ENCODE assay signal across 1 cellular context in genomic region chr6:112879920-112880413, GRCh38.
TF ChIP-seq lines count a peak whose summit lies in the region.

No MANE protein-coding gene starts in this region.

TF ChIP-seq in K562, 482 proteins besides CTCF, POLR2A, EP300 and RAD21 (continued from another document and continues in another):
- TF ChIP-seq, protein P1, sequence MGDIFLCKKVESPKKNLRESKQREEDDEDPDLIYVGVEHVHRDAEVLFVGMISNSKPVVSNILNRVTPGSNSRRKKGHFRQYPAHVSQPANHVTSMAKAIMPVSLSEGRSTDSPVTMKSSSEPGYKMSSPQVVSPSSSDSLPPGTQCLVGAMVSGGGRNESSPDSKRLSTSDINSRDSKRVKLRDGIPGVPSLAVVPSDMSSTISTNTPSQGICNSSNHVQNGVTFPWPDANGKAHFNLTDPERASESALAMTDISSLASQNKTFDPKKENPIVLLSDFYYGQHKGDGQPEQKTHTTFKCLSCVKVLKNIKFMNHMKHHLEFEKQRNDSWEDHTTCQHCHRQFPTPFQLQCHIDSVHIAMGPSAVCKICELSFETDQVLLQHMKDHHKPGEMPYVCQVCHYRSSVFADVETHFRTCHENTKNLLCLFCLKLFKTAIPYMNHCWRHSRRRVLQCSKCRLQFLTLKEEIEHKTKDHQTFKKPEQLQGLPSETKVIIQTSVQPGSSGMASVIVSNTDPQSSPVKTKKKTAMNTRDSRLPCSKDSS (IDR thresholded peaks at IDR 0.05; ENCODE audit: low read depth, partially characterized antibody) = no peak
- TF ChIP-seq, protein P2, sequence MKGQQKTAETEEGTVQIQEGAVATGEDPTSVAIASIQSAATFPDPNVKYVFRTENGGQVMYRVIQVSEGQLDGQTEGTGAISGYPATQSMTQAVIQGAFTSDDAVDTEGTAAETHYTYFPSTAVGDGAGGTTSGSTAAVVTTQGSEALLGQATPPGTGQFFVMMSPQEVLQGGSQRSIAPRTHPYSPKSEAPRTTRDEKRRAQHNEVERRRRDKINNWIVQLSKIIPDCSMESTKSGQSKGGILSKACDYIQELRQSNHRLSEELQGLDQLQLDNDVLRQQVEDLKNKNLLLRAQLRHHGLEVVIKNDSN (CRISPR knock-in tag; IDR thresholded peaks at IDR 0.05) = no peak
- TF ChIP-seq, protein P3, sequence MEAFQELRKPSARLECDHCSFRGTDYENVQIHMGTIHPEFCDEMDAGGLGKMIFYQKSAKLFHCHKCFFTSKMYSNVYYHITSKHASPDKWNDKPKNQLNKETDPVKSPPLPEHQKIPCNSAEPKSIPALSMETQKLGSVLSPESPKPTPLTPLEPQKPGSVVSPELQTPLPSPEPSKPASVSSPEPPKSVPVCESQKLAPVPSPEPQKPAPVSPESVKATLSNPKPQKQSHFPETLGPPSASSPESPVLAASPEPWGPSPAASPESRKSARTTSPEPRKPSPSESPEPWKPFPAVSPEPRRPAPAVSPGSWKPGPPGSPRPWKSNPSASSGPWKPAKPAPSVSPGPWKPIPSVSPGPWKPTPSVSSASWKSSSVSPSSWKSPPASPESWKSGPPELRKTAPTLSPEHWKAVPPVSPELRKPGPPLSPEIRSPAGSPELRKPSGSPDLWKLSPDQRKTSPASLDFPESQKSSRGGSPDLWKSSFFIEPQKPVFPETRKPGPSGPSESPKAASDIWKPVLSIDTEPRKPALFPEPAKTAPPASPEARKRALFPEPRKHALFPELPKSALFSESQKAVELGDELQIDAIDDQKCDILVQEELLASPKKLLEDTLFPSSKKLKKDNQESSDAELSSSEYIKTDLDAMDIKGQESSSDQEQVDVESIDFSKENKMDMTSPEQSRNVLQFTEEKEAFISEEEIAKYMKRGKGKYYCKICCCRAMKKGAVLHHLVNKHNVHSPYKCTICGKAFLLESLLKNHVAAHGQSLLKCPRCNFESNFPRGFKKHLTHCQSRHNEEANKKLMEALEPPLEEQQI (IDR thresholded peaks at IDR 0.05) = peak; percentile 68; the same call in 1 of the 2 replicates
- TF ChIP-seq CTBP1 (IDR thresholded peaks at IDR 0.05; ENCODE audit: borderline replicate concordance) (peak; percentile 82), KDM5B (IDR thresholded peaks at IDR 0.05; ENCODE audit: insufficient replicate concordance, low read depth, low read length) (peak; percentile 71), JUN (IDR thresholded peaks at IDR 0.05; ENCODE audit: borderline replicate concordance, low read depth, low read length) (peak; percentile 45; the same call in 1 of the 2 replicates), JUN (CRISPR knock-in tag; IDR thresholded peaks at IDR 0.05; ENCODE audit: borderline replicate concordance) (no peak), ZNF277 (CRISPR knock-in tag; IDR thresholded peaks at IDR 0.05; ENCODE audit: borderline replicate concordance) (no peak), MAFF (IDR thresholded peaks at IDR 0.05; ENCODE audit: low read length) (no peak), THAP12 (CRISPR knock-in tag; IDR thresholded peaks at IDR 0.05) (no peak), HNRNPH1 (optimal IDR thresholded peaks at IDR 0.05; ENCODE audit: low read depth, low read length) (no peak), ZC3H8 (IDR thresholded peaks at IDR 0.05) (no peak), SETDB1 (IDR thresholded peaks at IDR 0.05; ENCODE audit: low read length) (no peak), MCM2 (IDR thresholded peaks at IDR 0.05; ENCODE audit: low read depth) (no peak), ZNF785 (CRISPR knock-in tag; IDR thresholded peaks at IDR 0.05) (no peak), ZNF217 (CRISPR knock-in tag; IDR thresholded peaks at IDR 0.05) (no peak), XRCC3 (IDR thresholded peaks at IDR 0.05) (no peak), MNT (conservative IDR thresholded peaks at IDR 0.05) (peak; percentile 29 to 73; a peak in 3 of 4 replicates), NR2C2 (CRISPR knock-in tag; IDR thresholded peaks at IDR 0.05) (no peak), NR2C2 (tag; IDR thresholded peaks at IDR 0.05) (no peak), SMARCB1 (IDR thresholded peaks at IDR 0.05; ENCODE audit: insufficient read length, low read depth) (no peak), FOXJ2 (tag; IDR thresholded peaks at IDR 0.05) (no peak), ZC3H4 (CRISPR knock-in tag; IDR thresholded peaks at IDR 0.05; ENCODE audit: borderline replicate concordance) (no peak), ZZZ3 (IDR thresholded peaks at IDR 0.05) (no peak), NFIX (CRISPR knock-in tag; IDR thresholded peaks at IDR 0.05; ENCODE audit: low read depth) (no peak), MCM5 (IDR thresholded peaks at IDR 0.05; ENCODE audit: low read depth) (no peak), SOX6 (IDR thresholded peaks at IDR 0.05) (0 out of 2 replicates have a peak, but pooled peaks have one; percentile 18), SMC3 (conservative IDR thresholded peaks at IDR 0.05; ENCODE audit: insufficient read depth, low read depth, low read length) (peak; percentile 85), FOXO4 (CRISPR knock-in tag; IDR thresholded peaks at IDR 0.05) (no peak), XRCC5 (IDR thresholded peaks at IDR 0.05; ENCODE audit: low read depth, low read length) (peak; percentile 85; the same call in 1 of the 2 replicates), MAFK (IDR thresholded peaks at IDR 0.05; ENCODE audit: low read length) (no peak), ZBTB7A (IDR thresholded peaks at IDR 0.05; ENCODE audit: borderline replicate concordance, control insufficient read depth, low read depth, low read length) (peak; percentile 20; the same call in 1 of the 2 replicates), IFI16 (CRISPR knock-in tag; IDR thresholded peaks at IDR 0.05) (no peak), SAFB2 (IDR thresholded peaks at IDR 0.05; ENCODE audit: borderline replicate concordance, low read depth, low read length, severe bottlenecking) (no peak), NR2C1 (IDR thresholded peaks at IDR 0.05) (no peak), NR2C1 (tag; IDR thresholded peaks at IDR 0.05) (no peak), GTF2E2 (tag; IDR thresholded peaks at IDR 0.05) (no peak), CC2D1A (IDR thresholded peaks at IDR 0.05) (peak; percentile 66; the same call in 1 of the 2 replicates), KAT8 (IDR thresholded peaks at IDR 0.05; ENCODE audit: low read depth) (no peak), CREB5 (CRISPR knock-in tag; IDR thresholded peaks at IDR 0.05) (no peak), DMBX1 (CRISPR knock-in tag; IDR thresholded peaks at IDR 0.05; ENCODE audit: borderline replicate concordance) (no peak), RBM34 (IDR thresholded peaks at IDR 0.05; ENCODE audit: borderline replicate concordance, insufficient read depth, low read length) (no peak), ZNF140 (CRISPR knock-in tag; IDR thresholded peaks at IDR 0.05) (no peak), MEIS2 (IDR thresholded peaks at IDR 0.05; ENCODE audit: partially characterized antibody) (no peak), FIP1L1 (IDR thresholded peaks at IDR 0.05; ENCODE audit: low read depth, low read length, poor library complexity, severe bottlenecking) (peak; percentile 60), MCM7 (IDR thresholded peaks at IDR 0.05) (no peak), GATAD2A (IDR thresholded peaks at IDR 0.05) (0 out of 2 replicates have a peak, but pooled peaks have one; percentile 31), TAF1 (IDR thresholded peaks at IDR 0.05; ENCODE audit: control insufficient read depth, extremely low read depth, insufficient read depth, low read length, severe bottlenecking) (no peak), SUPT5H (IDR thresholded peaks at IDR 0.05) (peak; percentile 63), NCOA2 (IDR thresholded peaks at IDR 0.05; ENCODE audit: partially characterized antibody in 2 of 2) (no peak), NFXL1 (CRISPR knock-in tag; IDR thresholded peaks at IDR 0.05) (no peak), MAX (CRISPR knock-in tag; IDR thresholded peaks at IDR 0.05) (peak; percentile 60), SREBF1 (IDR thresholded peaks at IDR 0.05; ENCODE audit: borderline replicate concordance, low read depth, low read length) (no peak), ZNF398 (CRISPR knock-in tag; IDR thresholded peaks at IDR 0.05) (no peak), TEAD4 (IDR thresholded peaks at IDR 0.05; ENCODE audit: low read length) (0 out of 2 replicates have a peak, but pooled peaks have one; percentile 21), TEAD4 (CRISPR knock-in tag; IDR thresholded peaks at IDR 0.05; ENCODE audit: borderline replicate concordance) (no peak), HMG20A (CRISPR knock-in tag; conservative IDR thresholded peaks at IDR 0.05) (no peak), ZNF384 (IDR thresholded peaks at IDR 0.05; ENCODE audit: low read depth, low read length) (no peak), PTTG1 (tag; IDR thresholded peaks at IDR 0.05; ENCODE audit: low read depth) (no peak)
- TF ChIP-seq, protein P4, sequence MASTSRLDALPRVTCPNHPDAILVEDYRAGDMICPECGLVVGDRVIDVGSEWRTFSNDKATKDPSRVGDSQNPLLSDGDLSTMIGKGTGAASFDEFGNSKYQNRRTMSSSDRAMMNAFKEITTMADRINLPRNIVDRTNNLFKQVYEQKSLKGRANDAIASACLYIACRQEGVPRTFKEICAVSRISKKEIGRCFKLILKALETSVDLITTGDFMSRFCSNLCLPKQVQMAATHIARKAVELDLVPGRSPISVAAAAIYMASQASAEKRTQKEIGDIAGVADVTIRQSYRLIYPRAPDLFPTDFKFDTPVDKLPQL (IDR thresholded peaks at IDR 0.05; ENCODE audit: extremely low read depth, insufficient read length) = no peak
